Comparison of ENCODE assay signal across 8 cellular contexts in genomic region chr17:63702223-63702577, GRCh38. TPM values are rescaled to one million over a fixed set of nuclear protein-coding genes. Genes with fewer than 3 reads are reported as not detected.
DNase-seq lines count a peak whose midpoint lies in the region; ATAC-seq and TF ChIP-seq lines count a peak whose summit lies in the region.

No MANE protein-coding gene starts in this region.

- peaks cover 13 to 47% (median 46%) of the 10 kb centered on the region in 4 donors for H3K36me3 ChIP-seq in esophagus muscularis mucosa

- peak; percentile 71 for DNase-seq in UCSD-AML1 (lab: John Stamatoyannopoulos, UW; ENCODE audit: unreplicated experiment)
- peak; percentile 50 for DNase-seq in effector CD4-positive, alpha-beta T cell
- DNase-seq in esophagus muscularis mucosa (ENCODE audit: extremely low spot score): no peak

- no peaks in the 10 kb centered on the region for H3K9me3 ChIP-seq in esophagus muscularis mucosa

- H3K27ac Mint-ChIP-seq in stimulated activated memory B cell treated with anti-CD40 and anti-IgM and Interleukin-4, amounts not matched to agents 10 μg/mL and 1 μg/mL and 100 μg/mL, for 72 hours: peak overlapping the region; percentile 97

- H3K4me1 ChIP-seq in esophagus muscularis mucosa: peaks cover 20 to 54% (median 51%) of the 10 kb centered on the region in 4 donors

- peak overlapping the region in 1 of 4 donors; percentile 15 for H3K4me3 ChIP-seq in esophagus muscularis mucosa

- peaks cover 0 to 19% (median 0%) of the 10 kb centered on the region in 4 donors for H3K27me3 ChIP-seq in esophagus muscularis mucosa

- peak; percentile 20 for ATAC-seq in HG03108 (IDR thresholded peaks at IDR 0.05; ENCODE audit: unreplicated experiment)
- peak; percentile 11 for ATAC-seq in stimulated activated memory B cell treated with anti-CD40 and anti-IgM and Interleukin-4, amounts not matched to agents 10 μg/mL and 1 μg/mL and 100 μg/mL, for 72 hours
- ATAC-seq in HG02973 (IDR thresholded peaks at IDR 0.05; ENCODE audit: unreplicated experiment): no peak
- no peak for ATAC-seq in HG03039 (IDR thresholded peaks at IDR 0.05; ENCODE audit: unreplicated experiment)
- no peak for ATAC-seq in HG02938 (IDR thresholded peaks at IDR 0.05; ENCODE audit: unreplicated experiment)

- H3K9me3 Mint-ChIP-seq in stimulated activated memory B cell treated with anti-CD40 and anti-IgM and Interleukin-4, amounts not matched to agents 10 μg/mL and 1 μg/mL and 100 μg/mL, for 72 hours: no peaks in the 10 kb centered on the region

- no peak for TF ChIP-seq POLR2A in esophagus muscularis mucosa (IDR thresholded peaks at IDR 0.05; ENCODE audit: low read depth)

- WGBS in esophagus muscularis mucosa: 98% methylated on average over 5 of the region's 5 CpGs

- TF ChIP-seq CTCF in esophagus muscularis mucosa (IDR thresholded peaks at IDR 0.05): no peak

- no peak for TF ChIP-seq EP300 in esophagus muscularis mucosa (IDR thresholded peaks at IDR 0.05)

- intact Hi-C loops in esophagus muscularis mucosa (cut with DNase I): loop anchor here (5.0 kb wide), 1 partner anchor 80 kb away; the partner anchor contains the start of gene MAP3K3

- peak overlapping the region; percentile 93 for H3K4me3 Mint-ChIP-seq in stimulated activated memory B cell treated with anti-CD40 and anti-IgM and Interleukin-4, amounts not matched to agents 10 μg/mL and 1 μg/mL and 100 μg/mL, for 72 hours

- H3K36me3 Mint-ChIP-seq in stimulated activated memory B cell treated with anti-CD40 and anti-IgM and Interleukin-4, amounts not matched to agents 10 μg/mL and 1 μg/mL and 100 μg/mL, for 72 hours: peaks cover 37% of the 10 kb centered on the region

- peak overlapping the region in 1 of 4 donors; percentile 7 for H3K27ac ChIP-seq in esophagus muscularis mucosa (replicated peaks in 1 of 4)

- H3K4me1 Mint-ChIP-seq in stimulated activated memory B cell treated with anti-CD40 and anti-IgM and Interleukin-4, amounts not matched to agents 10 μg/mL and 1 μg/mL and 100 μg/mL, for 72 hours: peaks cover 69% of the 10 kb centered on the region

- no peaks in the 10 kb centered on the region for H3K27me3 Mint-ChIP-seq in stimulated activated memory B cell treated with anti-CD40 and anti-IgM and Interleukin-4, amounts not matched to agents 10 μg/mL and 1 μg/mL and 100 μg/mL, for 72 hours

RNA-seq across cellular contexts. Expression of gene LIMD2, which starts 2.3 kb away (rescaled TPM):
- total RNA-seq in esophagus muscularis mucosa: 10 to 100 TPM in 2 of 4 donors, 1 to 10 TPM in 2; 3.1 to 14.9 (median 8.0) TPM

RNA-seq across cellular contexts. Expression of gene STRADA, which starts 39.4 kb away (rescaled TPM):
- total RNA-seq in esophagus muscularis mucosa: 10 to 100 TPM; 18.2 to 20.5 (median 20.1) TPM

Comparison
In these comparisons a context has a peak if more than half of its experiments do, and no peak if none do; other contexts are left out.
1. ATAC-seq: peak in HG03108 (single experiment) and stimulated activated memory B cell treated with anti-CD40 and anti-IgM and Interleukin-4, amounts not matched to agents 10 μg/mL and 1 μg/mL and 100 μg/mL, for 72 hours (single experiment); none in HG02973 (single experiment), HG03039 (single experiment) and HG02938 (single experiment).